In the genomic region with DNA sequence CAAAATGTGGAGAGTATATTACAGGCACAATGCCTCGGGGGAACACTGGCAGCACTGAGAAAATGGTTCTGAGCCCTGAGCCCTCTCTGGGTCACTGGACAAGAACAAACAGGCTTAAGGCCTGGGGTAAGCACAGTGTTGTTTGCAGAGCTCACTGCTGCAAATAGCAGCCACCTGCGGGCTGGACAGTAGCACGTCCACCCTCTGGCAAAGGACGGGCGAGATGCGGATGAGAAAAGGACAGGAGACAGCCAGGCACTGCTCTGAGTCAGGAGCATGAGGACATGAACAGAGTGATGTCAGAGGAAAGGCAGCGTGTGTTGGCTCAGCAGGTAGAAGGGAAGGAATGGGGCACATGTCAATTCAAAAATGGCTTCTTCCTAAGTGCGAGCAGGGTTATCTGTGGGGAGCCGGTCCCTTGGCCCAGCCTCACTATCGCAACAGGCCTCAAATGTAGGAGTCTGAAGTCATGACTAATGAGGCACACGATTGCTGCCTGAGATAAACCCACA, we compare ENCODE assay signal across 1 cellular context.
TF ChIP-seq lines count a peak whose summit lies in the region.

No MANE protein-coding gene starts in this region.

TF ChIP-seq in HepG2, 621 proteins besides CTCF, POLR2A, EP300 and RAD21 (continued from another document and continues in another):
- no peak for TF ChIP-seq KLF15 (CRISPR knock-in tag; IDR thresholded peaks at IDR 0.05; ENCODE audit: borderline replicate concordance)
- 0 out of 2 replicates have a peak, but pooled peaks have one; percentile 22 for TF ChIP-seq NCOA2 (CRISPR knock-in tag; IDR thresholded peaks at IDR 0.05)
- 0 out of 2 replicates have a peak, but pooled peaks have one; percentile 31 for TF ChIP-seq ADNP (CRISPR knock-in tag; IDR thresholded peaks at IDR 0.05)
- 0 out of 2 replicates have a peak, but pooled peaks have one; percentile 46 for TF ChIP-seq ZNF350 (CRISPR knock-in tag; IDR thresholded peaks at IDR 0.05; ENCODE audit: borderline replicate concordance, low read depth)
- peak; percentile 37; the same call in 1 of the 2 replicates for TF ChIP-seq ZNF644 (CRISPR knock-in tag; IDR thresholded peaks at IDR 0.05; ENCODE audit: low read depth)
- TF ChIP-seq POLR2G (IDR thresholded peaks at IDR 0.05; ENCODE audit: low read depth, low read length) = 0 out of 2 replicates have a peak, but pooled peaks have one; percentile 50
- TF ChIP-seq XRCC5 (optimal IDR thresholded peaks at IDR 0.05; ENCODE audit: low read length) = peak; percentile 98
- peak; percentile 98 for TF ChIP-seq PITX1 (CRISPR knock-in tag; IDR thresholded peaks at IDR 0.05)
- TF ChIP-seq, protein P1, sequence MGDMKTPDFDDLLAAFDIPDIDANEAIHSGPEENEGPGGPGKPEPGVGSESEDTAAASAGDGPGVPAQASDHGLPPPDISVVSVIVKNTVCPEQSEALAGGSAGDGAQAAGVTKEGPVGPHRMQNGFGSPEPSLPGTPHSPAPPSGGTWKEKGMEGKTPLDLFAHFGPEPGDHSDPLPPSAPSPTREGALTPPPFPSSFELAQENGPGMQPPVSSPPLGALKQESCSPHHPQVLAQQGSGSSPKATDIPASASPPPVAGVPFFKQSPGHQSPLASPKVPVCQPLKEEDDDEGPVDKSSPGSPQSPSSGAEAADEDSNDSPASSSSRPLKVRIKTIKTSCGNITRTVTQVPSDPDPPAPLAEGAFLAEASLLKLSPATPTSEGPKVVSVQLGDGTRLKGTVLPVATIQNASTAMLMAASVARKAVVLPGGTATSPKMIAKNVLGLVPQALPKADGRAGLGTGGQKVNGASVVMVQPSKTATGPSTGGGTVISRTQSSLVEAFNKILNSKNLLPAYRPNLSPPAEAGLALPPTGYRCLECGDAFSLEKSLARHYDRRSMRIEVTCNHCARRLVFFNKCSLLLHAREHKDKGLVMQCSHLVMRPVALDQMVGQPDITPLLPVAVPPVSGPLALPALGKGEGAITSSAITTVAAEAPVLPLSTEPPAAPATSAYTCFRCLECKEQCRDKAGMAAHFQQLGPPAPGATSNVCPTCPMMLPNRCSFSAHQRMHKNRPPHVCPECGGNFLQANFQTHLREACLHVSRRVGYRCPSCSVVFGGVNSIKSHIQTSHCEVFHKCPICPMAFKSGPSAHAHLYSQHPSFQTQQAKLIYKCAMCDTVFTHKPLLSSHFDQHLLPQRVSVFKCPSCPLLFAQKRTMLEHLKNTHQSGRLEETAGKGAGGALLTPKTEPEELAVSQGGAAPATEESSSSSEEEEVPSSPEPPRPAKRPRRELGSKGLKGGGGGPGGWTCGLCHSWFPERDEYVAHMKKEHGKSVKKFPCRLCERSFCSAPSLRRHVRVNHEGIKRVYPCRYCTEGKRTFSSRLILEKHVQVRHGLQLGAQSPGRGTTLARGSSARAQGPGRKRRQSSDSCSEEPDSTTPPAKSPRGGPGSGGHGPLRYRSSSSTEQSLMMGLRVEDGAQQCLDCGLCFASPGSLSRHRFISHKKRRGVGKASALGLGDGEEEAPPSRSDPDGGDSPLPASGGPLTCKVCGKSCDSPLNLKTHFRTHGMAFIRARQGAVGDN (CRISPR knock-in tag; IDR thresholded peaks at IDR 0.05) = peak; percentile 95
- TF ChIP-seq SOX5 (CRISPR knock-in tag; IDR thresholded peaks at IDR 0.05; ENCODE audit: borderline replicate concordance) = peak; percentile 87
- no peak for TF ChIP-seq KLF13 (CRISPR knock-in tag; IDR thresholded peaks at IDR 0.05)
- TF ChIP-seq SALL1 (CRISPR knock-in tag; IDR thresholded peaks at IDR 0.05) = peak; percentile 97
- TF ChIP-seq FOSL2 (CRISPR knock-in tag; IDR thresholded peaks at IDR 0.05) = peak; percentile 57
- TF ChIP-seq ZFP90 (CRISPR knock-in tag; IDR thresholded peaks at IDR 0.05; ENCODE audit: borderline replicate concordance) = peak; percentile 80
- TF ChIP-seq, protein P2, sequence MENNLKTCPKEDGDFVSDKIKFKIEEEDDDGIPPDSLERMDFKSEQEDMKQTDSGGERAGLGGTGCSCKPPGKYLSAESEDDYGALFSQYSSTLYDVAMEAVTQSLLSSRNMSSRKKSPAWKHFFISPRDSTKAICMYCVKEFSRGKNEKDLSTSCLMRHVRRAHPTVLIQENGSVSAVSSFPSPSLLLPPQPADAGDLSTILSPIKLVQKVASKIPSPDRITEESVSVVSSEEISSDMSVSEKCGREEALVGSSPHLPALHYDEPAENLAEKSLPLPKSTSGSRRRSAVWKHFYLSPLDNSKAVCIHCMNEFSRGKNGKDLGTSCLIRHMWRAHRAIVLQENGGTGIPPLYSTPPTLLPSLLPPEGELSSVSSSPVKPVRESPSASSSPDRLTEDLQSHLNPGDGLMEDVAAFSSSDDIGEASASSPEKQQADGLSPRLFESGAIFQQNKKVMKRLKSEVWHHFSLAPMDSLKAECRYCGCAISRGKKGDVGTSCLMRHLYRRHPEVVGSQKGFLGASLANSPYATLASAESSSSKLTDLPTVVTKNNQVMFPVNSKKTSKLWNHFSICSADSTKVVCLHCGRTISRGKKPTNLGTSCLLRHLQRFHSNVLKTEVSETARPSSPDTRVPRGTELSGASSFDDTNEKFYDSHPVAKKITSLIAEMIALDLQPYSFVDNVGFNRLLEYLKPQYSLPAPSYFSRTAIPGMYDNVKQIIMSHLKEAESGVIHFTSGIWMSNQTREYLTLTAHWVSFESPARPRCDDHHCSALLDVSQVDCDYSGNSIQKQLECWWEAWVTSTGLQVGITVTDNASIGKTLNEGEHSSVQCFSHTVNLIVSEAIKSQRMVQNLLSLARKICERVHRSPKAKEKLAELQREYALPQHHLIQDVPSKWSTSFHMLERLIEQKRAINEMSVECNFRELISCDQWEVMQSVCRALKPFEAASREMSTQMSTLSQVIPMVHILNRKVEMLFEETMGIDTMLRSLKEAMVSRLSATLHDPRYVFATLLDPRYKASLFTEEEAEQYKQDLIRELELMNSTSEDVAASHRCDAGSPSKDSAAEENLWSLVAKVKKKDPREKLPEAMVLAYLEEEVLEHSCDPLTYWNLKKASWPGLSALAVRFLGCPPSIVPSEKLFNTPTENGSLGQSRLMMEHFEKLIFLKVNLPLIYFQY (CRISPR knock-in tag; IDR thresholded peaks at IDR 0.05; ENCODE audit: borderline replicate concordance) = peak; percentile 98
- TF ChIP-seq DPF2 (CRISPR knock-in tag; IDR thresholded peaks at IDR 0.05; ENCODE audit: borderline replicate concordance, low read depth) = peak; percentile 95
- no peak; the same call in 1 of the 2 replicates for TF ChIP-seq RNF2 (conservative IDR thresholded peaks at IDR 0.05; ENCODE audit: low read depth)
- TF ChIP-seq SP140L (CRISPR knock-in tag; IDR thresholded peaks at IDR 0.05; ENCODE audit: borderline replicate concordance) = no peak
- TF ChIP-seq KLF16 (CRISPR knock-in tag; IDR thresholded peaks at IDR 0.05) = no peak
- TF ChIP-seq ZMYM3 (CRISPR knock-in tag; IDR thresholded peaks at IDR 0.05) = peak; percentile 96
- TF ChIP-seq, protein P3, sequence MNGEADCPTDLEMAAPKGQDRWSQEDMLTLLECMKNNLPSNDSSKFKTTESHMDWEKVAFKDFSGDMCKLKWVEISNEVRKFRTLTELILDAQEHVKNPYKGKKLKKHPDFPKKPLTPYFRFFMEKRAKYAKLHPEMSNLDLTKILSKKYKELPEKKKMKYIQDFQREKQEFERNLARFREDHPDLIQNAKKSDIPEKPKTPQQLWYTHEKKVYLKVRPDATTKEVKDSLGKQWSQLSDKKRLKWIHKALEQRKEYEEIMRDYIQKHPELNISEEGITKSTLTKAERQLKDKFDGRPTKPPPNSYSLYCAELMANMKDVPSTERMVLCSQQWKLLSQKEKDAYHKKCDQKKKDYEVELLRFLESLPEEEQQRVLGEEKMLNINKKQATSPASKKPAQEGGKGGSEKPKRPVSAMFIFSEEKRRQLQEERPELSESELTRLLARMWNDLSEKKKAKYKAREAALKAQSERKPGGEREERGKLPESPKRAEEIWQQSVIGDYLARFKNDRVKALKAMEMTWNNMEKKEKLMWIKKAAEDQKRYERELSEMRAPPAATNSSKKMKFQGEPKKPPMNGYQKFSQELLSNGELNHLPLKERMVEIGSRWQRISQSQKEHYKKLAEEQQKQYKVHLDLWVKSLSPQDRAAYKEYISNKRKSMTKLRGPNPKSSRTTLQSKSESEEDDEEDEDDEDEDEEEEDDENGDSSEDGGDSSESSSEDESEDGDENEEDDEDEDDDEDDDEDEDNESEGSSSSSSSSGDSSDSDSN (CRISPR knock-in tag; IDR thresholded peaks at IDR 0.05) = peak; percentile 70; the same call in 1 of the 2 replicates
- TF ChIP-seq ZNF160 (CRISPR knock-in tag; IDR thresholded peaks at IDR 0.05) = peak; percentile 38; the same call in 1 of the 2 replicates
- TF ChIP-seq IKZF4 (CRISPR knock-in tag; IDR thresholded peaks at IDR 0.05; ENCODE audit: borderline replicate concordance, low read depth, not compliant biosample characterization) = no peak
- TF ChIP-seq TRIM24 (CRISPR knock-in tag; IDR thresholded peaks at IDR 0.05) = peak; percentile 71; the same call in 1 of the 2 replicates
- TF ChIP-seq ZBTB21 (CRISPR knock-in tag; IDR thresholded peaks at IDR 0.05) = peak; percentile 65; the same call in 1 of the 2 replicates
- TF ChIP-seq, protein P4, sequence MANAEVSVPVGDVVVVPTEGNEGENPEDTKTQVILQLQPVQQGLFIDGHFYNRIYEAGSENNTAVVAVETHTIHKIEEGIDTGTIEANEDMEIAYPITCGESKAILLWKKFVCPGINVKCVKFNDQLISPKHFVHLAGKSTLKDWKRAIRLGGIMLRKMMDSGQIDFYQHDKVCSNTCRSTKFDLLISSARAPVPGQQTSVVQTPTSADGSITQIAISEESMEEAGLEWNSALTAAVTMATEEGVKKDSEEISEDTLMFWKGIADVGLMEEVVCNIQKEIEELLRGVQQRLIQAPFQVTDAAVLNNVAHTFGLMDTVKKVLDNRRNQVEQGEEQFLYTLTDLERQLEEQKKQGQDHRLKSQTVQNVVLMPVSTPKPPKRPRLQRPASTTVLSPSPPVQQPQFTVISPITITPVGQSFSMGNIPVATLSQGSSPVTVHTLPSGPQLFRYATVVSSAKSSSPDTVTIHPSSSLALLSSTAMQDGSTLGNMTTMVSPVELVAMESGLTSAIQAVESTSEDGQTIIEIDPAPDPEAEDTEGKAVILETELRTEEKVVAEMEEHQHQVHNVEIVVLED (CRISPR knock-in tag; IDR thresholded peaks at IDR 0.05; ENCODE audit: borderline replicate concordance) = peak; percentile 39; the same call in 1 of the 2 replicates
- no peak for TF ChIP-seq REL (CRISPR knock-in tag; conservative IDR thresholded peaks at IDR 0.05)
- 0 out of 2 replicates have a peak, but pooled peaks have one; percentile 74 for TF ChIP-seq ZNF550 (CRISPR knock-in tag; IDR thresholded peaks at IDR 0.05; ENCODE audit: borderline replicate concordance)
- TF ChIP-seq, protein P5, sequence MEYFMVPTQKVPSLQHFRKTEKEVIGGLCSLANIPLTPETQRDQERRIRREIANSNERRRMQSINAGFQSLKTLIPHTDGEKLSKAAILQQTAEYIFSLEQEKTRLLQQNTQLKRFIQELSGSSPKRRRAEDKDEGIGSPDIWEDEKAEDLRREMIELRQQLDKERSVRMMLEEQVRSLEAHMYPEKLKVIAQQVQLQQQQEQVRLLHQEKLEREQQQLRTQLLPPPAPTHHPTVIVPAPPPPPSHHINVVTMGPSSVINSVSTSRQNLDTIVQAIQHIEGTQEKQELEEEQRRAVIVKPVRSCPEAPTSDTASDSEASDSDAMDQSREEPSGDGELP (IDR thresholded peaks at IDR 0.05; ENCODE audit: borderline replicate concordance, low read depth) = peak; percentile 35; the same call in 1 of the 2 replicates
- TF ChIP-seq RARA (CRISPR knock-in tag; IDR thresholded peaks at IDR 0.05) = peak; percentile 71
- TF ChIP-seq FOXK1 (CRISPR knock-in tag; IDR thresholded peaks at IDR 0.05; ENCODE audit: borderline replicate concordance, low read depth) = no peak
- TF ChIP-seq, protein P6, sequence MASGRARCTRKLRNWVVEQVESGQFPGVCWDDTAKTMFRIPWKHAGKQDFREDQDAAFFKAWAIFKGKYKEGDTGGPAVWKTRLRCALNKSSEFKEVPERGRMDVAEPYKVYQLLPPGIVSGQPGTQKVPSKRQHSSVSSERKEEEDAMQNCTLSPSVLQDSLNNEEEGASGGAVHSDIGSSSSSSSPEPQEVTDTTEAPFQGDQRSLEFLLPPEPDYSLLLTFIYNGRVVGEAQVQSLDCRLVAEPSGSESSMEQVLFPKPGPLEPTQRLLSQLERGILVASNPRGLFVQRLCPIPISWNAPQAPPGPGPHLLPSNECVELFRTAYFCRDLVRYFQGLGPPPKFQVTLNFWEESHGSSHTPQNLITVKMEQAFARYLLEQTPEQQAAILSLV (CRISPR knock-in tag; IDR thresholded peaks at IDR 0.05; ENCODE audit: borderline replicate concordance) = 0 out of 2 replicates have a peak, but pooled peaks have one; percentile 56
- TF ChIP-seq ZNF430 (CRISPR knock-in tag; IDR thresholded peaks at IDR 0.05) = peak; percentile 87; the same call in 1 of the 2 replicates
- TF ChIP-seq, protein P7, sequence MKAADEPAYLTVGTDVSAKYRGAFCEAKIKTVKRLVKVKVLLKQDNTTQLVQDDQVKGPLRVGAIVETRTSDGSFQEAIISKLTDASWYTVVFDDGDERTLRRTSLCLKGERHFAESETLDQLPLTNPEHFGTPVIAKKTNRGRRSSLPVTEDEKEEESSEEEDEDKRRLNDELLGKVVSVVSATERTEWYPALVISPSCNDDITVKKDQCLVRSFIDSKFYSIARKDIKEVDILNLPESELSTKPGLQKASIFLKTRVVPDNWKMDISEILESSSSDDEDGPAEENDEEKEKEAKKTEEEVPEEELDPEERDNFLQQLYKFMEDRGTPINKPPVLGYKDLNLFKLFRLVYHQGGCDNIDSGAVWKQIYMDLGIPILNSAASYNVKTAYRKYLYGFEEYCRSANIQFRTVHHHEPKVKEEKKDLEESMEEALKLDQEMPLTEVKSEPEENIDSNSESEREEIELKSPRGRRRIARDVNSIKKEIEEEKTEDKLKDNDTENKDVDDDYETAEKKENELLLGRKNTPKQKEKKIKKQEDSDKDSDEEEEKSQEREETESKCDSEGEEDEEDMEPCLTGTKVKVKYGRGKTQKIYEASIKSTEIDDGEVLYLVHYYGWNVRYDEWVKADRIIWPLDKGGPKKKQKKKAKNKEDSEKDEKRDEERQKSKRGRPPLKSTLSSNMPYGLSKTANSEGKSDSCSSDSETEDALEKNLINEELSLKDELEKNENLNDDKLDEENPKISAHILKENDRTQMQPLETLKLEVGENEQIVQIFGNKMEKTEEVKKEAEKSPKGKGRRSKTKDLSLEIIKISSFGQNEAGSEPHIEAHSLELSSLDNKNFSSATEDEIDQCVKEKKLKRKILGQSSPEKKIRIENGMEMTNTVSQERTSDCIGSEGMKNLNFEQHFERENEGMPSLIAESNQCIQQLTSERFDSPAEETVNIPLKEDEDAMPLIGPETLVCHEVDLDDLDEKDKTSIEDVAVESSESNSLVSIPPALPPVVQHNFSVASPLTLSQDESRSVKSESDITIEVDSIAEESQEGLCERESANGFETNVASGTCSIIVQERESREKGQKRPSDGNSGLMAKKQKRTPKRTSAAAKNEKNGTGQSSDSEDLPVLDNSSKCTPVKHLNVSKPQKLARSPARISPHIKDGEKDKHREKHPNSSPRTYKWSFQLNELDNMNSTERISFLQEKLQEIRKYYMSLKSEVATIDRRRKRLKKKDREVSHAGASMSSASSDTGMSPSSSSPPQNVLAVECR (CRISPR knock-in tag; IDR thresholded peaks at IDR 0.05; ENCODE audit: borderline replicate concordance) = peak; percentile 38; the same call in 1 of the 2 replicates
- TF ChIP-seq POGZ (CRISPR knock-in tag; IDR thresholded peaks at IDR 0.05) = peak; percentile 85
